ENCODE assay signal across 1 cellular context in the genomic region with DNA sequence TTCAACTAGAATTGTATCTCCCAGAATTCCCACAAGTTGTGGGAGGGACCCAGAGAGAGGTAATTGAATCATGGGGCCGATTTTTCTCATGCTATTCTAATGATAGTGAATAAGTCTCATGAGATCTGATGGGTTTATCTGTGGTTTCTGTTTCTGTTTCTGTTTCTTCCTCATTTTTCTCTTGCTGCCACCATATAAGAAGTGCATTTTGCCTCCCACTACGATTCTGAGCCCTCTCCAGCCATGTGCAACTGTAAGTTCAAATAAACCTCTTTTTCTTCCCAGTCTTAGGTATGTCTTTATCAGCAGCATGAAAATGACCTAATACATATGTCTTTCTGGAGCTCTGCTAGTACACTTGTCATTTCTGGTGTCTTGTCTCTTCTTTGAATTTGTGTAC.
TF ChIP-seq lines count a peak whose summit lies in the region.

No MANE protein-coding gene starts in this region.

TF ChIP-seq in K562, 482 proteins besides CTCF, POLR2A, EP300 and RAD21:
- TF ChIP-seq TAL1 (IDR thresholded peaks at IDR 0.05) (no peak), ZNF766 (CRISPR knock-in tag; conservative IDR thresholded peaks at IDR 0.05) (peak; percentile 92)
